12 cellular contexts compared by ENCODE assay signal in the genomic region with DNA sequence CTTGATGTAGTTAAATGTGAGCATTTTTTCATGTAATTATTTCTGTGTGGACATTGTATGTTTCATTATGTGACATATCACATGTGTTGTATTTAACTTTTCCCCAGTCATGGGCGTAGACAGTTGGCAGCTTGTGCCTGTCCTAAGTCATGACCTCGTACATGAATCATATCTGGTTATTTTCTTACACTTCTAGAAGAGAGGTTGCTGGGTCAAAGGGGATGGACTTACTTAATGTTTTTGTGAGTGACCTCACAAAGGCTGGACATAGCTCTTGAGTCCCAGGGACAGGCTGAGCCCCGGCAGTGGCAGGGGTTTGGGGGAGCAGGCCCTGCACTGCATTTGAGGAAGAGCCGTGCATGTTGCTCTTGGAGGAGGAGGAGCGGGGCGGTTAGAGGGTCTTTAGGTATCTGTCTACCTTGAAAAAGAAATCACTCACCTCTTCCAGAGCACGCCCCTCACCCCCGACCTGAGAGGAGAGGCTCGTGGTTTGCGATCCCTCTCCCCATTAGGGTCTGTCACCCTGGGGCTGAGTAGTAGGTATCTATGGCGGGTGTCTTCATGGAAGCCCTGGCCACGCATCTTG. TPM values are rescaled to one million over a fixed set of nuclear protein-coding genes. Genes with fewer than 3 reads are reported as not detected.
DNase-seq lines count a peak whose midpoint lies in the region; ATAC-seq and TF ChIP-seq lines count a peak whose summit lies in the region.
"Had no signal": no experiment of that assay in that cellular context is flagged by ENCODE, and none has a peak within 500 bp of the region (broad histone marks: within the 10 kb centered on the region; RNA-seq: fewer than 3 reads in every experiment).

No MANE protein-coding gene starts in this region.

- no peaks in the 10 kb centered on the region for H3K27me3 Mint-ChIP-seq in progenitor cell of endocrine pancreas

- peak overlapping the region; percentile 77 for H3K27ac Mint-ChIP-seq in progenitor cell of endocrine pancreas
- H3K27ac Mint-ChIP-seq: T-helper 1 cell treated with Interleukin-12 subunit alpha and Interleukin-12 subunit beta and Interleukin-4 antibody, amounts not matched to agents 30 μg/mL and 1 μg/mL, for 36 hours had no signal

- H3K36me3 Mint-ChIP-seq in progenitor cell of endocrine pancreas (ENCODE audit: insufficient read depth), result peaks cover 43% of the 10 kb centered on the region

- no peak overlapping the region for H3K4me3 Mint-ChIP-seq in progenitor cell of endocrine pancreas (ENCODE audit: low read depth)
- H3K4me3 Mint-ChIP-seq: T-helper 1 cell treated with Interleukin-12 subunit alpha and Interleukin-12 subunit beta and Interleukin-4 antibody, amounts not matched to agents 30 μg/mL and 1 μg/mL, for 36 hours had no signal

- ATAC-seq in SK-N-SH treated with all-trans-retinoic acid at 6 μM for 48 hours (peak; percentile 31), HG03196 (IDR thresholded peaks at IDR 0.05; ENCODE audit: unreplicated experiment) (no peak)

- TF ChIP-seq CTCF in AG10803 (conservative IDR thresholded peaks at IDR 0.05; ENCODE audit: low read length), result no peak
- no peak for TF ChIP-seq CTCF in progenitor cell of endocrine pancreas (IDR thresholded peaks at IDR 0.05; ENCODE audit: unreplicated experiment)
- TF ChIP-seq CTCF in GM20000 (IDR thresholded peaks at IDR 0.05; ENCODE audit: extremely low read depth, missing control alignments), result no peak

- peak; percentile 42 for DNase-seq in AG10803 (ENCODE audit: low read depth)
- DNase-seq in fibroblast of the conjunctiva (ENCODE audit: low read depth), result peak; percentile 81
- no peak for DNase-seq in progenitor cell of endocrine pancreas (ENCODE audit: low spot score, unreplicated experiment)
- DNase-seq in NCI-H2196 treated with DMSO at 0.1 percent for 48 hours (lab: John Stamatoyannopoulos, UW; ENCODE audit: unreplicated experiment), result no peak
- DNase-seq in COLO668 (lab: John Stamatoyannopoulos, UW; ENCODE audit: unreplicated experiment), result no peak
- DNase-seq in GM20000 (ENCODE audit: low spot score), result no peak
- DNase-seq: H7, midbrain, NCI-H2227 treated with DMSO at 0.1 percent for 48 hours had no signal

- H3K4me3 ChIP-seq in AG10803 (ENCODE audit: low read length), result no peak overlapping the region

- H3K9me3 Mint-ChIP-seq in progenitor cell of endocrine pancreas (ENCODE audit: low read depth), result no peaks in the 10 kb centered on the region
- H3K9me3 Mint-ChIP-seq: T-helper 1 cell treated with Interleukin-12 subunit alpha and Interleukin-12 subunit beta and Interleukin-4 antibody, amounts not matched to agents 30 μg/mL and 1 μg/mL, for 36 hours had no signal

- H3K4me1 Mint-ChIP-seq in progenitor cell of endocrine pancreas (ENCODE audit: low read depth), result peaks cover 27% of the 10 kb centered on the region

TF ChIP-seq in SK-N-SH treated with all-trans-retinoic acid at 6 μM for 48 hours, 23 proteins besides CTCF, POLR2A, EP300 and RAD21:
- TF ChIP-seq ZNF8 (CRISPR knock-in tag; IDR thresholded peaks at IDR 0.05) (no peak), CSDC2 (CRISPR knock-in tag; IDR thresholded peaks at IDR 0.05) (no peak), ISL1 (CRISPR knock-in tag; IDR thresholded peaks at IDR 0.05) (no peak), GLIS3 (CRISPR knock-in tag; IDR thresholded peaks at IDR 0.05) (no peak)

RNA-seq across cellular contexts. Expression of a gene that starts 16.4 kb away (rescaled TPM):
- total RNA-seq in progenitor cell of endocrine pancreas, result 63.0 and 65.3 TPM in 2 replicates

Comparison
In these comparisons a context has a peak if more than half of its experiments do, and no peak if none do; other contexts are left out.
1. DNase-seq: peak in AG10803 (single experiment) and fibroblast of the conjunctiva (single experiment); none in progenitor cell of endocrine pancreas (single experiment), NCI-H2196 treated with DMSO at 0.1 percent for 48 hours (single experiment), COLO668 (single experiment) and GM20000 (single experiment).